ENCODE assay signal across 8 cellular contexts in the genomic region with DNA sequence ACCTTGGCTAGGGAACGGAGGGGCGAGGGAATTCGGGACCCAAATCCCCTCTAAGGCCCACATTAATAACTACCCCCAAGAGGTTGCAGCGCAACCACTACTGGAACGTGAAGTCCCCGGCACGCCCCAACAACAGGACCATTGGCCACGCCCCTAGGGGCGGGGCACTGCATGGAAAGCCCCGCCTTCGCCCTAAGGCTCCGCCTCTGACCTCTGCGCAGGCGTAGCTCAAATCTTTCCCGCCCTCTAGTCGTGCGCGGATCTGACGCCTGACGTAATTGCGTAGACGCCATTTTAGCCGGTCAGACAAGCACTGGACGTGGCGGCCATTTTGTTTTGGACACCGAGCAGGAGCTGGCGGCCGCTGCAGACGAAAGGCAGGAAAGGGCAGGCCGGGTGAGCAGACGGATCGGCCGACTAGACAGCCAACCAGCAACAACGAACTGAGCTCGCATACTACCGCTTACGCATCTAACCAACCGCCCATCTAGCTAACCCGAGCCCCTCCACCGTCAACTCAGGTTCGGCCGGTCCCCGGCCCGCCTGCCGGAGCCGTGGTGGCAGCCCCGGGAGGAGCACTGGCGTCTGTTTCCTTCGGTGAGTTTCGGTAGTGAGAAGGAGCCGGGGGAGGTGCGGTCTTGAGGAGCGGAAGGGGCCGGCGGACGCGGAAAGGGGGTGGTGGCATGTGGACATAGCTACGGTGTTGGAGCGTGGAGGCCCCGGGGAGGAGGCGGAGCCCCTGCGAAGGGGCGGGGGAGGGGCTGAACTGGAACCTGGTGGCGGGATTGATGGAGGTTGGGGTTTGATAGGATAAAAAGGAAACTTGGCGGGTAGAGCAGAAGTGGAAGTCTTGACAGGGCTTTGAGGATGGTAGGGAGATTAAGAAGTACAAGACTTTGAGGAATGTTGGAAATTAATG. TPM values are rescaled to one million over a fixed set of nuclear protein-coding genes. Genes with fewer than 3 reads are reported as not detected.
DNase-seq lines count a peak whose midpoint lies in the region; ATAC-seq and TF ChIP-seq lines count a peak whose summit lies in the region.

A gene with protein sequence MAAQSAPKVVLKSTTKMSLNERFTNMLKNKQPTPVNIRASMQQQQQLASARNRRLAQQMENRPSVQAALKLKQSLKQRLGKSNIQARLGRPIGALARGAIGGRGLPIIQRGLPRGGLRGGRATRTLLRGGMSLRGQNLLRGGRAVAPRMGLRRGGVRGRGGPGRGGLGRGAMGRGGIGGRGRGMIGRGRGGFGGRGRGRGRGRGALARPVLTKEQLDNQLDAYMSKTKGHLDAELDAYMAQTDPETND (plus strand): TSS at position 320 of the 919 bp plus-strand sequence. CDS start 2,523 bp downstream, outside the sequence.

- H4K20me1 ChIP-seq in PC-9 (ENCODE audit: insufficient read depth) = peaks cover 12% of the 10 kb centered on the region

- H3K9me3 ChIP-seq in PC-9 (ENCODE audit: insufficient read depth, low read depth) = no peaks in the 10 kb centered on the region

- peak within 1 kb of the TSS; percentile 100 for H3K27ac ChIP-seq in PC-9

- H3K36me3 ChIP-seq in PC-9 (ENCODE audit: low read depth) = peaks cover 27% of the 10 kb centered on the region

- peaks cover 47% of the 10 kb centered on the region for H3K79me2 ChIP-seq in PC-9 (ENCODE audit: low read depth)

- peaks cover 20% of the 10 kb centered on the region for H3K4me1 ChIP-seq in PC-9 (replicated peaks; ENCODE audit: insufficient read depth)

- peak within 1 kb of the TSS; percentile 97 for H3K4me3 ChIP-seq in Jurkat, Clone E6-1 (ENCODE audit: low read length)
- H3K4me3 ChIP-seq in PC-9 (peak within 1 kb of the TSS; percentile 96), epithelial cell of proximal tubule (ENCODE audit: low read depth, low read length) (peak within 1 kb of the TSS; percentile 97)

- intact Hi-C loops in PC-9 (cut with micrococcal nuclease; ENCODE audit: unreplicated experiment) = loop anchor here (1.0 to 2.0 kb wide), 6 partner anchors 18 to 66 kb away; a partner anchor contains a TSS

- peak within 1 kb of the TSS; percentile 80 for H3K4me2 ChIP-seq in PC-9

- peaks cover 27% of the 10 kb centered on the region for H3F3A ChIP-seq in PC-9 (ENCODE audit: insufficient read depth, low read depth)

- no peak for TF ChIP-seq CTCF in PC-9 (conservative IDR thresholded peaks at IDR 0.05)
- no peak for TF ChIP-seq CTCF in epithelial cell of proximal tubule (conservative IDR thresholded peaks at IDR 0.05; ENCODE audit: low read depth, low read length)

- POLR2A ChIA-PET in PC-9 (lab: Charles Lee; ENCODE audit: unreplicated experiment) = interaction anchor here (0.5 to 2.1 kb wide), 24 partner anchors 16 to 1647 kb away, joined by 3 to 48 read pairs (median 6); a partner anchor contains a TSS

- TSS peak; percentile 84 for BruUV-seq in PC-9 (replicated peaks; lab: Mats Ljungman, UMichigan)

- peak; percentile 89 for ATAC-seq in GM21619 (IDR thresholded peaks at IDR 0.05; ENCODE audit: unreplicated experiment)

- H3K27me3 ChIP-seq in PC-9 (ENCODE audit: insufficient read depth, low read depth) = no peaks in the 10 kb centered on the region

- H3K9me2 ChIP-seq in PC-9 (ENCODE audit: insufficient read depth) = no peaks in the 10 kb centered on the region

- peak; percentile 98 for DNase-seq in DMS153 (lab: John Stamatoyannopoulos, UW)
- DNase-seq in Jurkat, Clone E6-1 (ENCODE audit: low read depth, low spot score) = peak; percentile 98
- peak; percentile 92 to 98 for DNase-seq in PC-9
- peak; percentile 100 for DNase-seq in activated T-cell treated with anti-CD3 and anti-CD28 coated beads, Interleukin-2, amount 50 U/mL, for 1 hour
- DNase-seq in epithelial cell of proximal tubule (ENCODE audit: low read depth) = peak; percentile 86
- DNase-seq in mucosa of gallbladder (ENCODE audit: low spot score) = peak; percentile 98
- peak; percentile 90 to 92 for DNase-seq in stimulated activated CD8-positive, alpha-beta memory T cell treated with anti-CD3 and anti-CD28 coated beads, Interleukin-4, amount 100 ng/mL, for 4 hours (ENCODE audit: low read depth in 2 of 2, low spot score in 1 of 2)

- CTCF ChIA-PET in PC-9 (lab: Charles Lee) = interaction anchor here (0.6 to 1.0 kb wide), 4 partner anchors 18 to 26 kb away, joined by 3 to 5 read pairs (median 4); a partner anchor contains a TSS

- peak within 1 kb of the TSS; percentile 52; the same call in 1 of the 2 replicates for H2AFZ ChIP-seq in PC-9

RNA-seq across cellular contexts. Expression of the gene that starts here (rescaled TPM):
- polyA plus RNA-seq in Jurkat, Clone E6-1 (2012; ENCODE audit: insufficient read depth, insufficient read length) = 119 TPM
- total RNA-seq in PC-9 (2021) = 75.1 and 83.9 TPM in 2 replicates
- total RNA-seq in epithelial cell of proximal tubule = 53.0 and 64.7 TPM in 2 replicates
- 69.4 TPM for total RNA-seq in mucosa of gallbladder

Comparison
In these comparisons a context has a peak if more than half of its experiments do, and no peak if none do; other contexts are left out.
1. Peak in every context shown above with its lines: DNase-seq, ATAC-seq, H3K4me3 ChIP-seq and H3K27ac ChIP-seq.